1 cellular context compared by ENCODE assay signal in the genomic region with DNA sequence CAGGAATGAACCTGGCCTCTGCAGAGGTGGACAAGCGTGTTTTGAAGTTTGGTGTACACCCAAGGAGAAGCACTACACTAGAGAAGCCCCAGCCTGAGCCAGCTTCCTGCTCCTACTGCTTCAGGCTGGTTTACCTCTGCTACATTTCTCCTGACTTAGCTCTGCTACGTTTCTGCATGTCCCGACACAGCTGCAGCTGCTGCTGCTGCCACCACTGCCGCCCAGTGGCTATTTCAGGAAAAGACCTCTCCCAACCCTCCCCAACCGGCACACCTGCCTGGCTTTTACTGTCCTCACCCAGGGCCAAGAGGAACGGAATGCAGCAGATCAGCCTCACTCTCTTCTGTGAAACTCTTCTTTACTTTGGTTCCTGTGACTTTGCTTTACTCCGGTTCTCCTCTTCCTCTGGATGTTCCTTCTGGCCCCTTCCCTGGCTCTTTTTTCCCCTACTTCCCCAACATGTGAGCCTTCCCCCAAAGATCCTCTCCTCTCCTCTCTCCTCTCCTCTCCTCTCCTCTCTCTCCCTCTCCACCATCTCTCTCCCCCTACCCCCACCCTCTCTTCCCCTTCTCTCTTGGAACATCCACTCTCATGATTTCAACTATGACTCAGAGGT.
TF ChIP-seq lines count a peak whose summit lies in the region.

No MANE protein-coding gene starts in this region.

TF ChIP-seq in IMR-90, 13 proteins besides CTCF, POLR2A, EP300 and RAD21:
- TF ChIP-seq MAFK (IDR thresholded peaks at IDR 0.05; ENCODE audit: low read depth, low read length) (no peak), SMC3 (IDR thresholded peaks at IDR 0.05; ENCODE audit: low read depth, low read length) (peak; percentile 39; the same call in 1 of the 2 replicates)
